8 cellular contexts compared by ENCODE assay signal in genomic region chr19:41192574-41193419, GRCh38. TPM values are rescaled to one million over a fixed set of nuclear protein-coding genes. Genes with fewer than 3 reads are reported as not detected.
DNase-seq lines count a peak whose midpoint lies in the region; ATAC-seq, FAIRE-seq and TF ChIP-seq lines count a peak whose summit lies in the region.

Gene CYP2S1 (plus strand): TSS chr19:41193219. CDS start chr19:41193265, 46 bp downstream.

- peaks cover 11% of the 10 kb centered on the region for H3K79me1 ChIP-seq in H1 (ENCODE audit: low read depth, low read length)

- intact Hi-C loops in Calu3 (cut with micrococcal nuclease; ENCODE audit: unreplicated experiment): no loop called here
- intact Hi-C loops in natural killer cell (cut with micrococcal nuclease): no loop called here

- H3K27ac ChIP-seq in H1 (ENCODE audit: low read depth, low read length): peak within 1 kb of the TSS; percentile 65; the same call in 1 of the 2 replicates

- peak within 1 kb of the TSS; percentile 93; the same call in 1 of the 2 replicates for H2BK15ac ChIP-seq in H1 (ENCODE audit: low read length)

- H3K23me2 ChIP-seq in H1 (ENCODE audit: low read depth, low read length): peaks cover 19% of the 10 kb centered on the region

- H3K9me3 Mint-ChIP-seq in Calu3 (ENCODE audit: low read depth, unreplicated experiment): no peaks in the 10 kb centered on the region
- no peaks in the 10 kb centered on the region for H3K9me3 Mint-ChIP-seq in natural killer cell

- H4K8ac ChIP-seq in H1 (ENCODE audit: extremely low read depth, insufficient read depth, low read length): peak within 1 kb of the TSS; percentile 6; the same call in 1 of the 2 replicates

- peak within 1 kb of the TSS; percentile 2 for H2BK120ac ChIP-seq in H1 (replicated peaks; ENCODE audit: low read depth, low read length)

- H3K27ac Mint-ChIP-seq in Calu3 (ENCODE audit: unreplicated experiment): peak within 1 kb of the TSS; percentile 21
- no peak within 1 kb of the TSS for H3K27ac Mint-ChIP-seq in natural killer cell

- H3K27me3 ChIP-seq in H1 (replicated peaks in 1 of 4; ENCODE audit: control insufficient read depth in 3 of 4, extremely low read depth in 1 of 4, insufficient read depth in 3 of 4, low read length in 3 of 4): no peaks in the 10 kb centered on the region

- ATAC-seq in natural killer cell: peak in 2 of 3 donors; percentile 26 to 28
- no peak for ATAC-seq in HG02588 (IDR thresholded peaks at IDR 0.05; ENCODE audit: unreplicated experiment)

- peak within 1 kb of the TSS; percentile 8 for H2BK5ac ChIP-seq in H1 (ENCODE audit: low read depth, low read length)

- H3K9me3 ChIP-seq in H1 (ENCODE audit: insufficient read depth in 2 of 2, low read depth in 1 of 2, low read length in 1 of 2): no peaks in the 10 kb centered on the region

- H2BK20ac ChIP-seq in H1 (ENCODE audit: low read length): peak within 1 kb of the TSS; percentile 80; the same call in 1 of the 2 replicates

- no peak for TF ChIP-seq RAD21 in H1 (IDR thresholded peaks at IDR 0.05 in 1 of 2, conservative IDR thresholded peaks at IDR 0.05 in 1 of 2; ENCODE audit: low read depth in 2 of 2, low read length in 2 of 2)

- H3K4me2 ChIP-seq in H1 (ENCODE audit: insufficient read depth in 1 of 2, low read depth in 2 of 2, low read length in 2 of 2): peak within 1 kb of the TSS; percentile 79 to 90

- H3K4me3 Mint-ChIP-seq in Calu3 (ENCODE audit: low read depth, unreplicated experiment) (peak within 1 kb of the TSS; percentile 77), natural killer cell (no peak within 1 kb of the TSS)

- peaks cover 34% of the 10 kb centered on the region for H3K4me1 Mint-ChIP-seq in Calu3 (ENCODE audit: low read depth, unreplicated experiment)
- peaks cover 0 to 14% of the 10 kb centered on the region in 2 donors for H3K4me1 Mint-ChIP-seq in natural killer cell

- WGBS in H1 (ENCODE audit: extremely low coverage in 1 of 2, insufficient coverage in 1 of 2, insufficient read length in 1 of 2, insufficient replicate concordance in 2 of 2, low coverage in 1 of 2, low lambda C conversion rate in 2 of 2, missing lambda C conversion rate in 1 of 2), 2 experiments: 4% methylated on average over 48 of the region's 57 CpGs; no CpG with 5 or more reads in 1 of the 2 experiments

- H2AFZ ChIP-seq in H1 (ENCODE audit: low read length): no peak within 1 kb of the TSS

- H3K56ac ChIP-seq in H1 (replicated peaks; ENCODE audit: insufficient read length, low read depth, low read length): peak within 1 kb of the TSS; percentile 91

- TF ChIP-seq POLR2A in H1 (IDR thresholded peaks at IDR 0.05; ENCODE audit: control extremely low read depth in 1 of 2, low read depth in 2 of 2, low read length in 2 of 2): peak in 1 of 2 experiments; percentile 49; a peak in 1 of 3 replicates

- H3K79me2 ChIP-seq in H1 (ENCODE audit: control insufficient read depth in 1 of 2, insufficient read depth in 2 of 2, low read length in 2 of 2): peaks cover 10 to 60% of the 10 kb centered on the region in 2 experiments

- peak within 1 kb of the TSS; percentile 54 to 80 (median 69) for H3K9ac ChIP-seq in H1 (replicated peaks in 1 of 4; ENCODE audit: extremely low read depth in 1 of 4, low read depth in 3 of 4, low read length in 3 of 4)

- TF ChIP-seq EP300 in H1 (IDR thresholded peaks at IDR 0.05; ENCODE audit: borderline replicate concordance in 1 of 2, low read depth in 2 of 2, low read length in 2 of 2): peak in 1 of 2 experiments; percentile 20; a peak in 1 of 3 replicates

- peaks cover 13 to 26% (median 20%) of the 10 kb centered on the region in 4 experiments for H3K4me1 ChIP-seq in H1 (replicated peaks in 1 of 4; ENCODE audit: control insufficient read depth in 3 of 4, insufficient read depth in 4 of 4, low read length in 3 of 4)

- peaks cover 11 to 35% (median 18%) of the 10 kb centered on the region in 4 experiments; a peak in 7 of 8 replicates for H3K36me3 ChIP-seq in H1 (ENCODE audit: control insufficient read depth in 2 of 4, insufficient read depth in 4 of 4, low read length in 3 of 4)

- H4K5ac ChIP-seq in H1 (ENCODE audit: insufficient read length, low read depth, low read length): peak within 1 kb of the TSS; percentile 69

- peak within 1 kb of the TSS; percentile 89 for H3K18ac ChIP-seq in H1 (ENCODE audit: extremely low read depth, low read length)

- POLR2A ChIA-PET in H1 (lab: Charles Lee; ENCODE audit: partially characterized antibody): interaction anchor here (0.7 to 3.0 kb wide), 13 partner anchors 10 to 118 kb away, joined by 3 to 24 read pairs (median 4); partner anchors contain the start of genes AXL and HNRNPUL1

- H4K91ac ChIP-seq in H1 (replicated peaks; ENCODE audit: insufficient read length, low read length): peak within 1 kb of the TSS; percentile 49

- H3K36me3 Mint-ChIP-seq in Calu3 (ENCODE audit: insufficient read depth, unreplicated experiment) (peaks cover 7% of the 10 kb centered on the region), natural killer cell (no peaks in the 10 kb centered on the region)

- TF ChIP-seq CTCF in Calu3 (IDR thresholded peaks at IDR 0.05; ENCODE audit: unreplicated experiment) (no peak), H1 (IDR thresholded peaks at IDR 0.05; ENCODE audit: control extremely low read depth in 1 of 3, insufficient read depth in 1 of 3, low read depth in 1 of 3, low read length in 3 of 3) (no peak), natural killer cell (IDR thresholded peaks at IDR 0.05) (no peak)

- H4K20me1 ChIP-seq in H1 (replicated peaks in 1 of 2; ENCODE audit: control insufficient read depth in 1 of 2, insufficient read depth in 2 of 2, low read length in 2 of 2): peaks cover 2 to 18% of the 10 kb centered on the region in 2 experiments

- H3K23ac ChIP-seq in H1 (ENCODE audit: insufficient read length): no peak within 1 kb of the TSS

- H3K4me3 ChIP-seq in H1 (ENCODE audit: extremely low read depth in 1 of 4, insufficient read depth in 2 of 4, low read depth in 3 of 4, low read length in 4 of 4): peak within 1 kb of the TSS; percentile 72 to 93 (median 80)

- peak within 1 kb of the TSS; percentile 32 for H3K14ac ChIP-seq in H1 (ENCODE audit: insufficient read length)

- FAIRE-seq in H1 (lab: Jason Lieb, UNC): no peak

- peak; percentile 71 for DNase-seq in Calu3
- DNase-seq in H1 (ENCODE audit: low read depth in 1 of 2, low spot score in 2 of 2): peak in 1 of 2 experiments; percentile 85
- DNase-seq in natural killer cell: no peak
- no peak for DNase-seq in DMS53 (lab: John Stamatoyannopoulos, UW)
- DNase-seq in MV-4-11 (lab: John Stamatoyannopoulos, UW): no peak
- no peak for DNase-seq in HuH-7.5 (ENCODE audit: low spot score)

- peak within 1 kb of the TSS; percentile 61; the same call in 1 of the 2 replicates for H2BK12ac ChIP-seq in H1 (ENCODE audit: low read depth, low read length)

- no peak within 1 kb of the TSS for H2AK5ac ChIP-seq in H1 (ENCODE audit: low read depth, low read length)

- BruUV-seq in Calu3 (replicated peaks; lab: Mats Ljungman, UMichigan): no TSS peak

- CTCF ChIA-PET in Calu3 (lab: Charles Lee): interaction anchor here (1.6 kb wide), 1 partner anchor 70 kb away, joined by 4 read pairs; no protein-coding TSS in a partner anchor
- CTCF ChIA-PET in H1 (lab: Charles Lee; ENCODE audit: partially characterized antibody): interaction anchor here (0.7 to 3.8 kb wide), 5 partner anchors 11 to 56 kb away, joined by 3 to 24 read pairs (median 3); no protein-coding TSS in a partner anchor

- H3K4ac ChIP-seq in H1 (replicated peaks; ENCODE audit: insufficient read length, low read depth, low read length): peak within 1 kb of the TSS; percentile 87

- no peaks in the 10 kb centered on the region for H3K27me3 Mint-ChIP-seq in Calu3 (ENCODE audit: unreplicated experiment)
- peaks cover 44 to 46% of the 10 kb centered on the region in 2 donors for H3K27me3 Mint-ChIP-seq in natural killer cell (ENCODE audit: low read depth in 2 of 2)

TF ChIP-seq in PFSK-1, 5 proteins besides CTCF, POLR2A, EP300 and RAD21 (continues in another document):
- TF ChIP-seq POLR2AphosphoS5 (IDR thresholded peaks at IDR 0.05; ENCODE audit: low read depth, low read length): peak; percentile 53

TF ChIP-seq in H1, 55 proteins besides CTCF, POLR2A, EP300 and RAD21 (continues in another document):
- TF ChIP-seq TAF7 (optimal IDR thresholded peaks at IDR 0.05; ENCODE audit: borderline replicate concordance, low read depth, low read length): peak; percentile 18
- TF ChIP-seq KDM4A (IDR thresholded peaks at IDR 0.05; ENCODE audit: low read depth, low read length, severe bottlenecking): peak; percentile 35
- no peak for TF ChIP-seq FOSL1 (IDR thresholded peaks at IDR 0.05; ENCODE audit: insufficient read depth, low read depth, low read length)
- TF ChIP-seq KDM5A (IDR thresholded peaks at IDR 0.05; ENCODE audit: low read length): no peak
- TF ChIP-seq CEBPB (IDR thresholded peaks at IDR 0.05; ENCODE audit: low read depth, low read length): no peak
- peak; percentile 20; the same call in 1 of the 2 replicates for TF ChIP-seq E2F6 (IDR thresholded peaks at IDR 0.05)
- TF ChIP-seq TAF1 (IDR thresholded peaks at IDR 0.05; ENCODE audit: low read depth, low read length): peak; percentile 71; the same call in 1 of the 2 replicates
- TF ChIP-seq HDAC2 (IDR thresholded peaks at IDR 0.05; ENCODE audit: borderline replicate concordance in 1 of 2, low read depth in 2 of 2, low read length in 2 of 2): peak in 1 of 2 experiments; percentile 72; a peak in 1 of 4 replicates
- no peak for TF ChIP-seq SUZ12 (IDR thresholded peaks at IDR 0.05; ENCODE audit: low read length)
- TF ChIP-seq POU5F1 (IDR thresholded peaks at IDR 0.05; ENCODE audit: low read depth, low read length): no peak
- no peak for TF ChIP-seq SP1 (IDR thresholded peaks at IDR 0.05; ENCODE audit: low read depth, low read length)

RNA-seq across cellular contexts. Expression of gene CYP2S1, which starts in this region (rescaled TPM):
- 4.9 and 8.9 TPM in 2 replicates for total RNA-seq in Calu3 (2022)
- polyA plus RNA-seq in PFSK-1 (2012; ENCODE audit: insufficient read length, low read depth): 124 TPM
- 245 and 267 TPM in 2 replicates for total RNA-seq in H1 (2021; fragmentation: NEBNext Ultra II Directional; extraction: Animal tissue kit (Norgen Biotek cat#: 25700))
- polyA plus RNA-seq in H1 (2011; rRNA removed): 97.9 and 210 TPM in 2 replicates
- polyA plus RNA-seq in H1 (2011; cell fraction: cytosol; rRNA removed): 52.4 TPM
- 157 TPM for polyA plus RNA-seq in H1 (2011; cell fraction: nucleus; rRNA removed)
- polyA plus RNA-seq in H1 (2012, experiment 1 of 2): 214 to 243 TPM (median 222 TPM) in 4 replicates
- 261 TPM for polyA plus RNA-seq in H1 (2012, experiment 2 of 2)
- 325 TPM for polyA plus RNA-seq in H1 (2013, experiment 1 of 2)
- polyA plus RNA-seq in H1 (2013, experiment 2 of 2): 381 TPM
- polyA minus RNA-seq in H1 (2011; rRNA and poly(A)+ RNA removed): 53.2 and 95.0 TPM in 2 replicates
- 96.9 TPM for polyA minus RNA-seq in H1 (2011; cell fraction: cytosol; rRNA and poly(A)+ RNA removed)
- 50.5 TPM for polyA minus RNA-seq in H1 (2011; cell fraction: nucleus; rRNA and poly(A)+ RNA removed)
- total RNA-seq in natural killer cell: 1 to 10 TPM in 1 of 3 donors, under 1 TPM in 2; 0.78 to 1.6 (median 0.84) TPM

Comparison
In these comparisons a context has a peak if more than half of its experiments do, and no peak if none do; other contexts are left out.
1. RNA of gene CYP2S1 (total RNA-seq): 245 to 267 TPM in H1; 4.9 to 8.9 TPM in Calu3 and 0.78 to 1.6 TPM in natural killer cell; every median in the first group is over 10 times any median in the second.